8 cellular contexts compared by ENCODE assay signal in the genomic region with DNA sequence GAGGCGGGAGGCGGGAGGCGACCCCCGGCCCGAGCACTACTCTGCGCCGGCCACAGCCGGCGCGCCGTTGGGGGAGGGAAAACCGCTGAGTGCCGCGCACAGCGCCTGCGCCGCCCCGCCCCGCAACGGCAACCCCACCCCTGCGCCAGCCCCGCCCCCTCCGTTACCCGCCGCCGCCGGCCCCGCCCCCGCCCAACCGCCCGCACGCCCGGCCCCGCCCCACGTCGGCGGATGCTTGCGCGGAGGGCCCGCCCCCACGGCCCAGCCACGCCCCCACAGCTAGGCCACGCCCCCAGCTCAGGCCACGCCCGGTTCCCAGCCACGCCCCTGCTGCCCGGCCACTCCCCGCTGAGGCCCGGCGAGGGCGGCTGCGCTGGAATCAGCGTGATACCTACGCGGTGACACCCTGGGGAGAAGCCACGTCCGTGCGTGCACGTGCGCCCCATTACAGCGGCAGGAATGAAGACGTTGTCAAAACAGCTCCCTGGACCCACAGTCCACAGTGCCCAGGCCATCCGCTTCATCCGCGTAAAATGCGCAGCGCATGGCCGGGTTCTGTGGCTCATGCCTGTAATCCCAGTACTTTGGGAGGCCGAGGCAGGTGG. TPM values are rescaled to one million over a fixed set of nuclear protein-coding genes. Genes with fewer than 3 reads are reported as not detected.
DNase-seq lines count a peak whose midpoint lies in the region; ATAC-seq and TF ChIP-seq lines count a peak whose summit lies in the region.

A gene (minus strand): TSS at position 91 of the 605 bp plus-strand sequence. CDS start 152 bp downstream, outside the sequence.

- H3K4me3 Mint-ChIP-seq in CD4-positive, alpha-beta T cell, result peak within 1 kb of the TSS; percentile 83
- H3K4me3 Mint-ChIP-seq in activated T-cell treated with anti-CD3 and anti-CD28 coated beads, Interleukin-2, amount 50 U/mL, for 72 hours, result peak within 1 kb of the TSS; percentile 52 to 76
- H3K4me3 Mint-ChIP-seq in naive thymus-derived CD8-positive, alpha-beta T cell, result peak within 1 kb of the TSS; percentile 54 to 88 (median 72)
- peak within 1 kb of the TSS; percentile 73 for H3K4me3 Mint-ChIP-seq in stimulated activated memory B cell treated with anti-CD40 and anti-IgM and Interleukin-4, amounts not matched to agents 10 μg/mL and 1 μg/mL and 100 μg/mL, for 72 hours

- H3K4me2 ChIP-seq in fibroblast of lung (ENCODE audit: extremely low read depth, insufficient read depth, low read length), result peak within 1 kb of the TSS; percentile 76

- in situ Hi-C loops in Panc1 (cut with HindIII; ENCODE audit: low pct_unique_long_range_greater_than_20kb, low sequenced_read_pairs), result no loop called here

- peak within 1 kb of the TSS; percentile 83 for H3K27ac Mint-ChIP-seq in CD4-positive, alpha-beta T cell
- H3K27ac Mint-ChIP-seq in activated T-cell treated with anti-CD3 and anti-CD28 coated beads, Interleukin-2, amount 50 U/mL, for 72 hours, result peak within 1 kb of the TSS; percentile 20
- peak within 1 kb of the TSS in 9 of 10 donors; percentile 37 to 94 (median 87) for H3K27ac Mint-ChIP-seq in naive thymus-derived CD8-positive, alpha-beta T cell
- peak within 1 kb of the TSS; percentile 11 for H3K27ac Mint-ChIP-seq in stimulated activated memory B cell treated with anti-CD40 and anti-IgM and Interleukin-4, amounts not matched to agents 10 μg/mL and 1 μg/mL and 100 μg/mL, for 72 hours

- peaks cover 12% of the 10 kb centered on the region for H3K4me1 ChIP-seq in HUES48 (ENCODE audit: control insufficient read depth, insufficient read depth, low read length)
- H3K4me1 ChIP-seq in Panc1 (ENCODE audit: control insufficient read depth, insufficient read depth, low read length), result peaks cover 12% of the 10 kb centered on the region
- no peaks in the 10 kb centered on the region for H3K4me1 ChIP-seq in fibroblast of lung (ENCODE audit: control insufficient read depth, extremely low read depth, insufficient read depth, low read length)

- DNase-seq in CD4-positive, alpha-beta T cell, result peak; percentile 88 to 98 (median 92)
- DNase-seq in Panc1 (ENCODE audit: low read depth, low spot score), result no peak
- DNase-seq in activated T-cell treated with anti-CD3 and anti-CD28 coated beads, Interleukin-2, amount 50 U/mL, for 72 hours, result peak; percentile 90 to 98
- peak; percentile 67 to 88 for DNase-seq in fibroblast of lung (ENCODE audit: low read depth in 2 of 2)
- peak; percentile 85 to 98 (median 94) for DNase-seq in naive thymus-derived CD8-positive, alpha-beta T cell

- POLR2A ChIA-PET in CD4-positive, alpha-beta T cell (lab: Charles Lee), result interaction anchor here (0.9 to 2.5 kb wide), 18 partner anchors 9 to 1094 kb away, joined by 3 to 20 read pairs (median 7); a partner anchor contains a TSS
- POLR2A ChIA-PET in Panc1 (lab: Charles Lee), result no interaction called here
- POLR2A ChIA-PET in naive thymus-derived CD8-positive, alpha-beta T cell (lab: Charles Lee), result interaction anchor here (0.7 to 2.5 kb wide), 13 partner anchors 15 to 849 kb away, joined by 3 to 13 read pairs (median 4); a partner anchor contains a TSS

- H3K9ac ChIP-seq in HUES48 (ENCODE audit: low read depth, low read length), result peak within 1 kb of the TSS; percentile 63; the same call in 1 of the 2 replicates
- peak within 1 kb of the TSS; percentile 36 for H3K9ac ChIP-seq in fibroblast of lung (ENCODE audit: insufficient read depth, low read length)

- H3K27ac ChIP-seq in CD4-positive, alpha-beta T cell (ENCODE audit: low read depth, low read length), result peak within 1 kb of the TSS; percentile 21
- no peak within 1 kb of the TSS for H3K27ac ChIP-seq in HUES48 (ENCODE audit: low read depth, low read length)
- H3K27ac ChIP-seq in Panc1 (ENCODE audit: low read length), result peak within 1 kb of the TSS; percentile 74
- H3K27ac ChIP-seq in fibroblast of lung (ENCODE audit: insufficient read depth, low read length), result no peak within 1 kb of the TSS

- peak within 1 kb of the TSS; percentile 88 for H2AFZ ChIP-seq in fibroblast of lung (ENCODE audit: low read length)

- H3K9me3 ChIP-seq in CD4-positive, alpha-beta T cell (ENCODE audit: control insufficient read depth, low read length), result no peaks in the 10 kb centered on the region
- H3K9me3 ChIP-seq in HUES48 (ENCODE audit: control insufficient read depth, insufficient read depth, low read length) (no peaks in the 10 kb centered on the region), Panc1 (ENCODE audit: control insufficient read depth, insufficient read depth, low read depth, low read length) (no peaks in the 10 kb centered on the region), fibroblast of lung (ENCODE audit: control insufficient read depth, insufficient read depth, low read depth, low read length) (no peaks in the 10 kb centered on the region)

- no peaks in the 10 kb centered on the region for H3K9me3 Mint-ChIP-seq in CD4-positive, alpha-beta T cell
- no peaks in the 10 kb centered on the region for H3K9me3 Mint-ChIP-seq in activated T-cell treated with anti-CD3 and anti-CD28 coated beads, Interleukin-2, amount 50 U/mL, for 72 hours
- no peaks in the 10 kb centered on the region for H3K9me3 Mint-ChIP-seq in naive thymus-derived CD8-positive, alpha-beta T cell
- peaks cover 4% of the 10 kb centered on the region for H3K9me3 Mint-ChIP-seq in stimulated activated memory B cell treated with anti-CD40 and anti-IgM and Interleukin-4, amounts not matched to agents 10 μg/mL and 1 μg/mL and 100 μg/mL, for 72 hours

- intact Hi-C loops in CD4-positive, alpha-beta T cell (cut with DNase I, micrococcal nuclease), result loop anchor here in 1 of 2 experiments (2.0 to 5.0 kb wide), 3 partner anchors 35 to 67 kb away; no protein-coding TSS in a partner anchor
- intact Hi-C loops in Panc1 (cut with micrococcal nuclease; ENCODE audit: unreplicated experiment), result no loop called here

- no TSS peak for BruUV-seq in Panc1 (replicated peaks; lab: Mats Ljungman, UMichigan)

- peaks cover 19% of the 10 kb centered on the region for H3K36me3 Mint-ChIP-seq in CD4-positive, alpha-beta T cell (ENCODE audit: low read depth)
- no peaks in the 10 kb centered on the region for H3K36me3 Mint-ChIP-seq in activated T-cell treated with anti-CD3 and anti-CD28 coated beads, Interleukin-2, amount 50 U/mL, for 72 hours (ENCODE audit: insufficient read depth in 2 of 2)
- H3K36me3 Mint-ChIP-seq in naive thymus-derived CD8-positive, alpha-beta T cell, result peaks cover 0 to 7% (median 7%) of the 10 kb centered on the region in 3 donors
- H3K36me3 Mint-ChIP-seq in stimulated activated memory B cell treated with anti-CD40 and anti-IgM and Interleukin-4, amounts not matched to agents 10 μg/mL and 1 μg/mL and 100 μg/mL, for 72 hours, result peaks cover 16% of the 10 kb centered on the region

- CTCF ChIA-PET in CD4-positive, alpha-beta T cell (lab: Charles Lee), result interaction anchor here (1.4 kb wide), 1 partner anchor 111 kb away, joined by 3 read pairs; no protein-coding TSS in a partner anchor
- CTCF ChIA-PET in Panc1 (lab: Charles Lee), result interaction anchor here (0.6 kb wide), 1 partner anchor 39 kb away, joined by 3 read pairs; no protein-coding TSS in a partner anchor

- TF ChIP-seq CTCF in CD4-positive, alpha-beta T cell (IDR thresholded peaks at IDR 0.05), result no peak
- TF ChIP-seq CTCF in Panc1 (IDR thresholded peaks at IDR 0.05), result no peak
- TF ChIP-seq CTCF in fibroblast of lung (conservative IDR thresholded peaks at IDR 0.05 in 1 of 2, IDR thresholded peaks at IDR 0.05 in 1 of 2; ENCODE audit: low read depth in 1 of 2, low read length in 2 of 2), result no peak

- no peaks in the 10 kb centered on the region for H3K27me3 ChIP-seq in CD4-positive, alpha-beta T cell (ENCODE audit: control insufficient read depth, insufficient read depth, low read length)
- H3K27me3 ChIP-seq in HUES48 (ENCODE audit: control insufficient read depth, insufficient read depth, low read length) (peaks cover 7% of the 10 kb centered on the region), Panc1 (ENCODE audit: control insufficient read depth, insufficient read depth, low read length) (no peaks in the 10 kb centered on the region), fibroblast of lung (ENCODE audit: control insufficient read depth, insufficient read depth, low read length) (no peaks in the 10 kb centered on the region)

- peaks cover 27% of the 10 kb centered on the region for H3K4me1 Mint-ChIP-seq in CD4-positive, alpha-beta T cell (ENCODE audit: low read depth)
- peaks cover 15% of the 10 kb centered on the region for H3K4me1 Mint-ChIP-seq in activated T-cell treated with anti-CD3 and anti-CD28 coated beads, Interleukin-2, amount 50 U/mL, for 72 hours (ENCODE audit: low read depth)
- peaks cover 9 to 29% (median 22%) of the 10 kb centered on the region in 4 donors for H3K4me1 Mint-ChIP-seq in naive thymus-derived CD8-positive, alpha-beta T cell
- peaks cover 32% of the 10 kb centered on the region for H3K4me1 Mint-ChIP-seq in stimulated activated memory B cell treated with anti-CD40 and anti-IgM and Interleukin-4, amounts not matched to agents 10 μg/mL and 1 μg/mL and 100 μg/mL, for 72 hours

- peaks cover 9% of the 10 kb centered on the region for H3K79me2 ChIP-seq in fibroblast of lung (ENCODE audit: control insufficient read depth, insufficient read depth, low read length)

- peaks cover 17% of the 10 kb centered on the region for H3K36me3 ChIP-seq in HUES48 (ENCODE audit: control insufficient read depth, insufficient read depth, low read length)
- peaks cover 5% of the 10 kb centered on the region for H3K36me3 ChIP-seq in Panc1 (ENCODE audit: control insufficient read depth, insufficient read depth, low read length)
- peaks cover 2% of the 10 kb centered on the region for H3K36me3 ChIP-seq in fibroblast of lung (ENCODE audit: control insufficient read depth, insufficient read depth, low read length)

- no peaks in the 10 kb centered on the region for H3K27me3 Mint-ChIP-seq in CD4-positive, alpha-beta T cell
- no peaks in the 10 kb centered on the region for H3K27me3 Mint-ChIP-seq in activated T-cell treated with anti-CD3 and anti-CD28 coated beads, Interleukin-2, amount 50 U/mL, for 72 hours (ENCODE audit: low read depth)
- no peaks in the 10 kb centered on the region for H3K27me3 Mint-ChIP-seq in naive thymus-derived CD8-positive, alpha-beta T cell
- peaks cover 16% of the 10 kb centered on the region for H3K27me3 Mint-ChIP-seq in stimulated activated memory B cell treated with anti-CD40 and anti-IgM and Interleukin-4, amounts not matched to agents 10 μg/mL and 1 μg/mL and 100 μg/mL, for 72 hours

- H4K20me1 ChIP-seq in fibroblast of lung (ENCODE audit: control insufficient read depth, extremely low read depth, insufficient read depth, low read length), result no peaks in the 10 kb centered on the region

- H3K4me3 ChIP-seq in HUES48 (ENCODE audit: low read depth, low read length) (peak within 1 kb of the TSS; percentile 76), Panc1 (ENCODE audit: low read depth in 2 of 2, low read length in 2 of 2) (peak within 1 kb of the TSS; percentile 57 to 66), fibroblast of lung (replicated peaks in 1 of 4; ENCODE audit: control extremely low read depth in 1 of 4, insufficient read depth in 1 of 4, low read depth in 3 of 4, low read length in 4 of 4) (peak within 1 kb of the TSS; percentile 54 to 66 (median 58))

- peak; percentile 87 for ATAC-seq in CD4-positive, alpha-beta T cell (ENCODE audit: poor library complexity)
- ATAC-seq in GM19468 (IDR thresholded peaks at IDR 0.05; ENCODE audit: extremely low read depth, unreplicated experiment), result peak; percentile 53
- ATAC-seq in Panc1, result peak; percentile 91
- peak; percentile 89 to 92 for ATAC-seq in activated T-cell treated with anti-CD3 and anti-CD28 coated beads, Interleukin-2, amount 50 U/mL, for 72 hours (replicated peaks in 1 of 2)
- peak; percentile 80 to 87 for ATAC-seq in naive thymus-derived CD8-positive, alpha-beta T cell
- peak; percentile 94 for ATAC-seq in stimulated activated memory B cell treated with anti-CD40 and anti-IgM and Interleukin-4, amounts not matched to agents 10 μg/mL and 1 μg/mL and 100 μg/mL, for 72 hours

RNA-seq across cellular contexts. Expression of the gene that starts here (rescaled TPM):
- 1 to 10 TPM; 5.9 to 6.3 TPM for total RNA-seq in CD4-positive, alpha-beta T cell
- total RNA-seq in Panc1 (2021; ENCODE audit: unreplicated experiment), result 23.8 TPM
- polyA plus RNA-seq in Panc1 (2012; ENCODE audit: insufficient read length), result 22.3 TPM
- 1 to 10 TPM; 4.4 to 4.9 TPM for total RNA-seq in activated T-cell treated with anti-CD3 and anti-CD28 coated beads, Interleukin-2, amount 50 U/mL, for 72 hours
- total RNA-seq in fibroblast of lung, result 13.7 and 15.2 TPM in 2 replicates
- 9.8 and 11.1 TPM in 2 replicates for polyA plus RNA-seq in fibroblast of lung
- 8.3 and 8.9 TPM in 2 replicates for polyA plus RNA-seq in fibroblast of lung (2012)
- 0.89 and 0.94 TPM in 2 replicates for polyA minus RNA-seq in fibroblast of lung (ENCODE audit: low replicate concordance)
- total RNA-seq in naive thymus-derived CD8-positive, alpha-beta T cell, result 10 to 100 TPM; 13.2 to 13.4 TPM
- 1 to 10 TPM; 1.0 to 2.1 (median 1.5) TPM for polyA plus RNA-seq in naive thymus-derived CD8-positive, alpha-beta T cell

Comparison
In these comparisons a context has a peak if more than half of its experiments do, and no peak if none do; other contexts are left out.
1. H3K27ac ChIP-seq: peak in CD4-positive, alpha-beta T cell (single experiment) and Panc1 (single experiment); none in HUES48 (single experiment) and fibroblast of lung (single experiment).
2. H3K27ac Mint-ChIP-seq: peak in every context shown above with its lines; median percentile 87 in naive thymus-derived CD8-positive, alpha-beta T cell; 83 in CD4-positive, alpha-beta T cell; 20 in activated T-cell treated with anti-CD3 and anti-CD28 coated beads, Interleukin-2, amount 50 U/mL, for 72 hours; 11 in stimulated activated memory B cell treated with anti-CD40 and anti-IgM and Interleukin-4, amounts not matched to agents 10 μg/mL and 1 μg/mL and 100 μg/mL, for 72 hours.
3. Peak in every context shown above with its lines, with median percentiles within 50 percentile points of each other: ATAC-seq, H3K4me3 Mint-ChIP-seq and H3K4me3 ChIP-seq.